In genomic region chr22:22425783-22426624, GRCh38 we compare ENCODE assay signal across 18 cellular contexts.
DNase-seq lines count a peak whose midpoint lies in the region; ATAC-seq, FAIRE-seq and TF ChIP-seq lines count a peak whose summit lies in the region.
"Had no signal": no experiment of that assay in that cellular context is flagged by ENCODE, and none has a peak within 500 bp of the region (broad histone marks: within the 10 kb centered on the region; RNA-seq: fewer than 3 reads in every experiment).

No MANE protein-coding gene starts in this region.

- H3K27me3 Mint-ChIP-seq in progenitor cell of endocrine pancreas: peaks cover 82% of the 10 kb centered on the region

- CTCF ChIA-PET in OCI-LY7 (lab: Charles Lee; ENCODE audit: unreplicated experiment): interaction anchor here (0.6 kb wide), 1 partner anchor 46 kb away, joined by 4 read pairs; no protein-coding TSS in a partner anchor
- CTCF ChIA-PET in HepG2 (lab: Yijun Ruan, JAX; ENCODE audit: low intra/inter-chr PET ratio, low total read pairs): no interaction called here
- CTCF ChIA-PET in PC-3 (lab: Charles Lee): no interaction called here

- peak; percentile 19 to 26; a peak in 1 of 4 replicates for TF ChIP-seq POLR2A in HepG2 (IDR thresholded peaks at IDR 0.05; ENCODE audit: insufficient read depth in 1 of 2, low read depth in 2 of 2, low read length in 2 of 2)
- TF ChIP-seq POLR2A in spleen (IDR thresholded peaks at IDR 0.05): no peak

- POLR2A ChIA-PET in OCI-LY7 (lab: Charles Lee): interaction anchor here (1.1 to 1.3 kb wide), 2 partner anchors 12 to 15 kb away, joined by 3 read pairs; no protein-coding TSS in a partner anchor
- POLR2A ChIA-PET in HepG2 (lab: Yijun Ruan, JAX): no interaction called here
- POLR2A ChIA-PET in PC-3 (lab: Charles Lee; ENCODE audit: unreplicated experiment): no interaction called here

- 0% methylated on average over 1 of the region's 8 CpGs for WGBS in HepG2 (ENCODE audit: low lambda C conversion rate)
- 56 to 80% (median 71%) methylated on average over 4 to 8 of the region's 8 CpGs for WGBS in spleen, 5 donors

- H3K27me3 ChIP-seq in BLaER1: no peaks in the 10 kb centered on the region
- H3K27me3 ChIP-seq in HepG2 (ENCODE audit: control insufficient read depth in 1 of 2, insufficient read depth in 2 of 2, low read length in 2 of 2): peaks cover 0 to 10% of the 10 kb centered on the region in 2 experiments; a peak in 2 of 5 replicates
- peaks cover 10% of the 10 kb centered on the region for H3K27me3 ChIP-seq in PC-3 (ENCODE audit: low read length)
- H3K27me3 ChIP-seq in spleen (replicated peaks in 1 of 7): peaks cover 0 to 10% (median 0%) of the 10 kb centered on the region in 7 donors

- in situ Hi-C loops in HepG2 (cut with HindIII; ENCODE audit: extremely low pct_ligation_motif_present, low pct_unique_long_range_greater_than_20kb): loop anchor here (5.0 kb wide), 1 partner anchor 74 kb away; no protein-coding TSS in a partner anchor

- peak; percentile 70 for FAIRE-seq in HepG2 (lab: Jason Lieb, UNC)
- FAIRE-seq: G401.6, GM12878 had no signal

- H3K36me3 Mint-ChIP-seq in progenitor cell of endocrine pancreas (ENCODE audit: insufficient read depth): no peaks in the 10 kb centered on the region
- H3K36me3 Mint-ChIP-seq: CD4-positive, CD25-positive, alpha-beta regulatory T cell had no signal

- H4K20me1 ChIP-seq in BLaER1: no peaks in the 10 kb centered on the region
- H4K20me1 ChIP-seq in OCI-LY7 (ENCODE audit: insufficient read depth, low read length): no peaks in the 10 kb centered on the region
- H4K20me1 ChIP-seq in HepG2 (ENCODE audit: insufficient read depth, low read length): no peaks in the 10 kb centered on the region
- H4K20me1 ChIP-seq in PC-3 (ENCODE audit: low read length): no peaks in the 10 kb centered on the region

- no peaks in the 10 kb centered on the region for H3F3A ChIP-seq in PC-3 (ENCODE audit: low read length, unreplicated experiment)

- H3K9ac ChIP-seq in BLaER1 (no peak overlapping the region), HepG2 (ENCODE audit: insufficient read depth, low read depth, low read length) (peak overlapping the region; percentile 50), PC-3 (ENCODE audit: low read length) (no peak overlapping the region)

- H3K27ac ChIP-seq in BLaER1: peak overlapping the region; percentile 42
- H3K27ac ChIP-seq in OCI-LY7 (ENCODE audit: low read depth, low read length, poor library complexity, severe bottlenecking): no peak overlapping the region
- peak overlapping the region; percentile 69 for H3K27ac ChIP-seq in HepG2 (ENCODE audit: extremely low read length, insufficient read depth, low read length)
- no peak overlapping the region for H3K27ac ChIP-seq in PC-3 (ENCODE audit: low read length)
- peak overlapping the region in 2 of 8 donors; percentile 3 to 12 for H3K27ac ChIP-seq in spleen

- no peaks in the 10 kb centered on the region for H3K9me3 Mint-ChIP-seq in progenitor cell of endocrine pancreas (ENCODE audit: low read depth)

- intact Hi-C loops in OCI-LY7 (cut with micrococcal nuclease; ENCODE audit: unreplicated experiment): no loop called here
- intact Hi-C loops in HepG2 (cut with micrococcal nuclease; ENCODE audit: unreplicated experiment): no loop called here
- intact Hi-C loops in head of caudate nucleus (cut with DNase I): no loop called here
- intact Hi-C loops in PC-3 (cut with micrococcal nuclease): no loop called here
- intact Hi-C loops in spleen (cut with DNase I; ENCODE audit: low total_unique reads): no loop called here

- no peaks in the 10 kb centered on the region for H3K9me2 ChIP-seq in OCI-LY7 (ENCODE audit: insufficient read depth, low read length)
- H3K9me2 ChIP-seq in PC-3 (replicated peaks; ENCODE audit: low read length): no peaks in the 10 kb centered on the region

- peaks cover 80% of the 10 kb centered on the region for H3K4me1 ChIP-seq in BLaER1
- peaks cover 88% of the 10 kb centered on the region for H3K4me1 ChIP-seq in OCI-LY7 (ENCODE audit: insufficient read depth, low read length, poor library complexity, severe bottlenecking)
- peaks cover 70% of the 10 kb centered on the region for H3K4me1 ChIP-seq in HepG2 (ENCODE audit: insufficient read depth, low read length)
- H3K4me1 ChIP-seq in PC-3 (ENCODE audit: insufficient read depth, low read length): no peaks in the 10 kb centered on the region
- H3K4me1 ChIP-seq in spleen: peaks cover 4 to 69% (median 18%) of the 10 kb centered on the region in 6 donors

- H3K4me1 Mint-ChIP-seq in progenitor cell of endocrine pancreas (ENCODE audit: low read depth): peaks cover 7% of the 10 kb centered on the region

- no peaks in the 10 kb centered on the region for H3K36me3 ChIP-seq in BLaER1
- H3K36me3 ChIP-seq in OCI-LY7 (ENCODE audit: insufficient read depth, low read length): no peaks in the 10 kb centered on the region
- H3K36me3 ChIP-seq in HepG2 (replicated peaks in 1 of 2; ENCODE audit: control insufficient read depth in 1 of 2, insufficient read depth in 2 of 2, low read length in 2 of 2): no peaks in the 10 kb centered on the region
- no peaks in the 10 kb centered on the region for H3K36me3 ChIP-seq in PC-3 (ENCODE audit: low read depth, low read length)
- no peaks in the 10 kb centered on the region for H3K36me3 ChIP-seq in spleen

- TF ChIP-seq CTCF in OCI-LY7 (conservative IDR thresholded peaks at IDR 0.05; ENCODE audit: low read length) (no peak), HepG2 (CRISPR knock-in tag; IDR thresholded peaks at IDR 0.05) (peak; percentile 26; the same call in 1 of the 2 replicates), progenitor cell of endocrine pancreas (IDR thresholded peaks at IDR 0.05; ENCODE audit: unreplicated experiment) (no peak), PC-3 (conservative IDR thresholded peaks at IDR 0.05; ENCODE audit: low read depth, low read length) (no peak), spleen (IDR thresholded peaks at IDR 0.05 in 8 of 11, conservative IDR thresholded peaks at IDR 0.05 in 3 of 11) (no peak)

- H3K4me2 ChIP-seq in BLaER1 (peak overlapping the region; percentile 63), OCI-LY7 (ENCODE audit: low read length) (peak overlapping the region; percentile 55), HepG2 (ENCODE audit: low read depth, low read length) (peak overlapping the region; percentile 73), PC-3 (ENCODE audit: low read length) (no peak overlapping the region)

- H3K4me3 ChIP-seq in BLaER1: no peak overlapping the region
- H3K4me3 ChIP-seq in OCI-LY7 (ENCODE audit: low read depth, low read length, poor library complexity, severe bottlenecking): no peak overlapping the region
- peak overlapping the region; percentile 3 to 52 (median 6); a peak in 3 of 6 replicates for H3K4me3 ChIP-seq in HepG2 (replicated peaks in 1 of 3; ENCODE audit: insufficient read depth in 1 of 3, low read depth in 2 of 3, low read length in 3 of 3)
- no peak overlapping the region for H3K4me3 ChIP-seq in PC-3 (ENCODE audit: low read length)
- H3K4me3 ChIP-seq in spleen: no peak overlapping the region
- H3K4me3 ChIP-seq: GM12878 had no signal

- no peaks in the 10 kb centered on the region for H3K79me2 ChIP-seq in OCI-LY7 (ENCODE audit: insufficient read depth, low read depth, low read length)
- no peaks in the 10 kb centered on the region for H3K79me2 ChIP-seq in HepG2 (ENCODE audit: insufficient read depth, low read length)
- no peaks in the 10 kb centered on the region for H3K79me2 ChIP-seq in PC-3 (ENCODE audit: low read length)

- ATAC-seq in HepG2 (peak; percentile 90), PC-3 (no peak)
- ATAC-seq: GM12878 had no signal

- H3K9me3 ChIP-seq in BLaER1: no peaks in the 10 kb centered on the region
- H3K9me3 ChIP-seq in OCI-LY7 (ENCODE audit: low read length): no peaks in the 10 kb centered on the region
- no peaks in the 10 kb centered on the region for H3K9me3 ChIP-seq in HepG2 (ENCODE audit: low read length)
- no peaks in the 10 kb centered on the region for H3K9me3 ChIP-seq in PC-3 (ENCODE audit: low read length)
- no peaks in the 10 kb centered on the region for H3K9me3 ChIP-seq in spleen

- DNase-seq in OCI-LY7 (ENCODE audit: low spot score): no peak
- DNase-seq in HepG2 (ENCODE audit: low spot score): peak; percentile 63
- no peak for DNase-seq in progenitor cell of endocrine pancreas (ENCODE audit: low spot score, unreplicated experiment)
- no peak for DNase-seq in head of caudate nucleus
- DNase-seq in PC-3: no peak
- no peak for DNase-seq in T1000 (lab: John Stamatoyannopoulos, UW)
- DNase-seq in spleen: no peak
- DNase-seq: Calu3; CD4-positive, CD25-positive, alpha-beta regulatory T cell; DMS79 treated with DMSO at 0.1 percent for 48 hours; GOT3; KG1; NCI-H1417 treated with DMSO at 0.1 percent for 48 hours; NCI-H1930; NCI-H69 had no signal

- no TSS peak for BruUV-seq in OCI-LY7 (replicated peaks; lab: Mats Ljungman, UMichigan)
- no TSS peak for BruUV-seq in HepG2 (replicated peaks; lab: Mats Ljungman, UMichigan)
- BruUV-seq in PC-3 (replicated peaks; lab: Mats Ljungman, UMichigan): no TSS peak

- no peak overlapping the region for H3K4me3 Mint-ChIP-seq in progenitor cell of endocrine pancreas (ENCODE audit: low read depth)
- H3K4me3 Mint-ChIP-seq: CD4-positive, CD25-positive, alpha-beta regulatory T cell had no signal

- H3K27ac Mint-ChIP-seq in progenitor cell of endocrine pancreas: peak overlapping the region; percentile 75
- H3K27ac Mint-ChIP-seq: CD4-positive, CD25-positive, alpha-beta regulatory T cell had no signal

- TF ChIP-seq RAD21 in HepG2 (CRISPR knock-in tag; IDR thresholded peaks at IDR 0.05): no peak

- TF ChIP-seq EP300 in HepG2 (IDR thresholded peaks at IDR 0.05; ENCODE audit: low read depth in 2 of 2, low read length in 2 of 2) (peak in 1 of 2 experiments; percentile 50; a peak in 2 of 4 replicates), HepG2 (CRISPR knock-in tag; IDR thresholded peaks at IDR 0.05; ENCODE audit: borderline replicate concordance) (no peak)

- H2AFZ ChIP-seq in OCI-LY7 (ENCODE audit: low read length): peak overlapping the region; percentile 87
- H2AFZ ChIP-seq in HepG2 (ENCODE audit: low read length): peak overlapping the region; percentile 60
- no peak overlapping the region for H2AFZ ChIP-seq in PC-3 (ENCODE audit: low read length)

TF ChIP-seq in HepG2, 621 proteins besides CTCF, POLR2A, EP300 and RAD21 (continues in another document):
- no peak for TF ChIP-seq ZNF7 (CRISPR knock-in tag; IDR thresholded peaks at IDR 0.05)
- no peak for TF ChIP-seq ZNF30 (CRISPR knock-in tag; IDR thresholded peaks at IDR 0.05)
- no peak for TF ChIP-seq GATA4 (IDR thresholded peaks at IDR 0.05; ENCODE audit: borderline replicate concordance, low read depth)
- TF ChIP-seq ISX (CRISPR knock-in tag; conservative IDR thresholded peaks at IDR 0.05): no peak
- TF ChIP-seq BRD4 (CRISPR knock-in tag; IDR thresholded peaks at IDR 0.05): no peak
- TF ChIP-seq ZFP90 (CRISPR knock-in tag; IDR thresholded peaks at IDR 0.05; ENCODE audit: borderline replicate concordance): peak; percentile 81; the same call in 1 of the 2 replicates
- peak; percentile 80; the same call in 1 of the 2 replicates for TF ChIP-seq ZBTB20 (CRISPR knock-in tag; IDR thresholded peaks at IDR 0.05; ENCODE audit: borderline replicate concordance, low read depth)

Comparison
In these comparisons a context has a peak if more than half of its experiments do, and no peak if none do; other contexts are left out.
1. H3K27ac ChIP-seq: peak in BLaER1 (single experiment) and HepG2 (single experiment); none in OCI-LY7 (single experiment) and PC-3 (single experiment).
2. H3K4me3 ChIP-seq: peak in HepG2 (3 of 3); none in BLaER1 (single experiment), OCI-LY7 (single experiment), PC-3 (single experiment) and spleen (0 of 8).
3. POLR2A ChIP-seq: peak in HepG2 (2 of 2); none in spleen (0 of 3).